12 cellular contexts compared by ENCODE assay signal in genomic region chr17:57033296-57033695, GRCh38. TPM values are rescaled to one million over a fixed set of nuclear protein-coding genes. Genes with fewer than 3 reads are reported as not detected.
DNase-seq lines count a peak whose midpoint lies in the region; ATAC-seq and TF ChIP-seq lines count a peak whose summit lies in the region.
"Had no signal": no experiment of that assay in that cellular context is flagged by ENCODE, and none has a peak within 500 bp of the region (broad histone marks: within the 10 kb centered on the region; RNA-seq: fewer than 3 reads in every experiment).

No MANE protein-coding gene starts in this region.

- H3K27ac ChIP-seq in dorsolateral prefrontal cortex = peak overlapping the region in 18 of 59 donors; percentile 4 to 72 (median 41)
- H3K27ac ChIP-seq: spleen had no signal

- H3K9me3 ChIP-seq in mucosa of descending colon = no peaks in the 10 kb centered on the region

- DNase-seq in NCI-H1417 (lab: John Stamatoyannopoulos, UW) (peak in 2 of 3 experiments; percentile 68 to 87), NCI-H1417 treated with DMSO at 0.1 percent for 48 hours (lab: John Stamatoyannopoulos, UW) (no peak), brain pericyte (ENCODE audit: low read depth, low spot score) (peak; percentile 62), mucosa of descending colon (peak in 1 of 3 donors; percentile 65), ureter (ENCODE audit: low spot score) (peak; percentile 66), NAMALWA (ENCODE audit: low spot score) (no peak), dorsolateral prefrontal cortex (no peak)
- DNase-seq: activated CD4-positive, CD25-positive, alpha-beta regulatory T cell; MM.1S; spleen had no signal

- H3K36me3 ChIP-seq in mucosa of descending colon (ENCODE audit: low read depth) = no peaks in the 10 kb centered on the region
- H3K36me3 ChIP-seq: spleen had no signal

- no peak for TF ChIP-seq CTCF in mucosa of descending colon (IDR thresholded peaks at IDR 0.05)
- no peak for TF ChIP-seq CTCF in dorsolateral prefrontal cortex (IDR thresholded peaks at IDR 0.05 in 54 of 56, conservative IDR thresholded peaks at IDR 0.05 in 2 of 56; ENCODE audit: low read depth in 1 of 56, partially characterized antibody in 56 of 56)

- peaks cover 0 to 17% (median 0%) of the 10 kb centered on the region in 45 donors for H3K27me3 ChIP-seq in dorsolateral prefrontal cortex

- intact Hi-C loops in mucosa of descending colon (cut with DNase I, micrococcal nuclease) (no loop called here), dorsolateral prefrontal cortex (cut with DNase I) (no loop called here)

- H3K4me1 ChIP-seq in mucosa of descending colon (ENCODE audit: low read depth) = peaks cover 47% of the 10 kb centered on the region
- H3K4me1 ChIP-seq: spleen had no signal

- peak; percentile 35 for ATAC-seq in mucosa of descending colon
- no peak for ATAC-seq in GM18907 (IDR thresholded peaks at IDR 0.05; ENCODE audit: unreplicated experiment)
- ATAC-seq: stimulated activated effector memory CD8-positive, alpha-beta T cell treated with anti-CD3 and anti-CD28 coated beads, Interleukin-12 subunit alpha, Interleukin-12 subunit beta, amount 100 ng/mL, for 72 hours had no signal

- no peak overlapping the region for H3K4me3 ChIP-seq in mucosa of descending colon
- H3K4me3 ChIP-seq in dorsolateral prefrontal cortex = no peak overlapping the region
- H3K4me3 ChIP-seq: spleen had no signal

RNA-seq across cellular contexts. Expression of gene AKAP1, which starts 51.8 kb away (rescaled TPM):
- 100 to 1,000 TPM; 131 to 194 (median 155) TPM for total RNA-seq in mucosa of descending colon
- 76.7 TPM for total RNA-seq in ureter
- total RNA-seq in dorsolateral prefrontal cortex = 10 to 100 TPM; 37.5 to 77.9 (median 57.2) TPM

RNA-seq across cellular contexts. Expression of gene SCPEP1, which starts 55.4 kb away (rescaled TPM):
- total RNA-seq in mucosa of descending colon = 10 to 100 TPM; 10.3 to 74.2 (median 27.7) TPM
- 79.6 TPM for total RNA-seq in ureter
- 100 to 1,000 TPM in 4 of 120 experiments, 10 to 100 TPM in 116; 26.5 to 108 (median 65.4) TPM for total RNA-seq in dorsolateral prefrontal cortex

Comparison
In these comparisons a context has a peak if more than half of its experiments do, and no peak if none do; other contexts are left out.
1. DNase-seq: peak in NCI-H1417 (2 of 3), brain pericyte (single experiment) and ureter (single experiment); none in NCI-H1417 treated with DMSO at 0.1 percent for 48 hours (single experiment), NAMALWA (single experiment) and dorsolateral prefrontal cortex (0 of 10).